1 cellular context compared by ENCODE assay signal in genomic region chr19:42132851-42133528, GRCh38.
TF ChIP-seq lines count a peak whose summit lies in the region.

No MANE protein-coding gene starts in this region.

TF ChIP-seq in HepG2, 621 proteins besides CTCF, POLR2A, EP300 and RAD21 (continued from another document and continues in another):
- TF ChIP-seq ZNF513 (CRISPR knock-in tag; conservative IDR thresholded peaks at IDR 0.05), result no peak
- no peak for TF ChIP-seq GATAD1 (CRISPR knock-in tag; IDR thresholded peaks at IDR 0.05)
- TF ChIP-seq KDM3A (CRISPR knock-in tag; IDR thresholded peaks at IDR 0.05; ENCODE audit: low read depth), result peak; percentile 77; the same call in 1 of the 2 replicates
- TF ChIP-seq, protein P1, sequence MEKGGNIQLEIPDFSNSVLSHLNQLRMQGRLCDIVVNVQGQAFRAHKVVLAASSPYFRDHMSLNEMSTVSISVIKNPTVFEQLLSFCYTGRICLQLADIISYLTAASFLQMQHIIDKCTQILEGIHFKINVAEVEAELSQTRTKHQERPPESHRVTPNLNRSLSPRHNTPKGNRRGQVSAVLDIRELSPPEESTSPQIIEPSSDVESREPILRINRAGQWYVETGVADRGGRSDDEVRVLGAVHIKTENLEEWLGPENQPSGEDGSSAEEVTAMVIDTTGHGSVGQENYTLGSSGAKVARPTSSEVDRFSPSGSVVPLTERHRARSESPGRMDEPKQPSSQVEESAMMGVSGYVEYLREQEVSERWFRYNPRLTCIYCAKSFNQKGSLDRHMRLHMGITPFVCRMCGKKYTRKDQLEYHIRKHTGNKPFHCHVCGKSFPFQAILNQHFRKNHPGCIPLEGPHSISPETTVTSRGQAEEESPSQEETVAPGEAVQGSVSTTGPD (CRISPR knock-in tag; IDR thresholded peaks at IDR 0.05), result no peak
- TF ChIP-seq ZBTB7A (CRISPR knock-in tag; IDR thresholded peaks at IDR 0.05), result no peak
- no peak for TF ChIP-seq ZNF678 (CRISPR knock-in tag; IDR thresholded peaks at IDR 0.05)
- TF ChIP-seq HMGXB3 (CRISPR knock-in tag; IDR thresholded peaks at IDR 0.05; ENCODE audit: borderline replicate concordance), result no peak
- TF ChIP-seq ESRRA (CRISPR knock-in tag; IDR thresholded peaks at IDR 0.05; ENCODE audit: low read depth), result no peak
- TF ChIP-seq MXD4 (CRISPR knock-in tag; IDR thresholded peaks at IDR 0.05), result 0 out of 2 replicates have a peak, but pooled peaks have one; percentile 61
- no peak for TF ChIP-seq SMAD3 (CRISPR knock-in tag; IDR thresholded peaks at IDR 0.05)
- TF ChIP-seq REST (IDR thresholded peaks at IDR 0.05; ENCODE audit: borderline replicate concordance in 1 of 2, low read depth in 1 of 2, low read length in 2 of 2), result no peak
- TF ChIP-seq, protein P2, sequence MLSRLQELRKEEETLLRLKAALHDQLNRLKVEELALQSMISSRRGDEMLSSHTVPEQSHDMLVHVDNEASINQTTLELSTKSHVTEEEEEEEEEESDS (CRISPR knock-in tag; IDR thresholded peaks at IDR 0.05; ENCODE audit: borderline replicate concordance), result no peak
- no peak for TF ChIP-seq ZNF318 (CRISPR knock-in tag; IDR thresholded peaks at IDR 0.05)
- TF ChIP-seq KDM5B (CRISPR knock-in tag; IDR thresholded peaks at IDR 0.05; ENCODE audit: borderline replicate concordance), result no peak
- TF ChIP-seq ZNF572 (CRISPR knock-in tag; IDR thresholded peaks at IDR 0.05), result no peak
- TF ChIP-seq U2AF2 (IDR thresholded peaks at IDR 0.05; ENCODE audit: low read depth, low read length), result no peak
- no peak for TF ChIP-seq ZNF766 (CRISPR knock-in tag; IDR thresholded peaks at IDR 0.05; ENCODE audit: borderline replicate concordance)
- no peak for TF ChIP-seq RFX5 (IDR thresholded peaks at IDR 0.05; ENCODE audit: low read depth, low read length)
- no peak for TF ChIP-seq KAT8 (CRISPR knock-in tag; IDR thresholded peaks at IDR 0.05)
- no peak for TF ChIP-seq ZNF549 (CRISPR knock-in tag; IDR thresholded peaks at IDR 0.05)
- TF ChIP-seq MXI1 (IDR thresholded peaks at IDR 0.05; ENCODE audit: borderline replicate concordance, low read depth, low read length), result peak; percentile 24; the same call in 1 of the 3 replicates
- peak; percentile 73; the same call in 1 of the 2 replicates for TF ChIP-seq MTF2 (CRISPR knock-in tag; IDR thresholded peaks at IDR 0.05; ENCODE audit: borderline replicate concordance)
- TF ChIP-seq SAP130 (CRISPR knock-in tag; IDR thresholded peaks at IDR 0.05; ENCODE audit: low read depth), result no peak
- 0 out of 2 replicates have a peak, but pooled peaks have one; percentile 68 for TF ChIP-seq RELA (CRISPR knock-in tag; IDR thresholded peaks at IDR 0.05)
- no peak for TF ChIP-seq ZNF629 (CRISPR knock-in tag; conservative IDR thresholded peaks at IDR 0.05)
- TF ChIP-seq, protein P3, sequence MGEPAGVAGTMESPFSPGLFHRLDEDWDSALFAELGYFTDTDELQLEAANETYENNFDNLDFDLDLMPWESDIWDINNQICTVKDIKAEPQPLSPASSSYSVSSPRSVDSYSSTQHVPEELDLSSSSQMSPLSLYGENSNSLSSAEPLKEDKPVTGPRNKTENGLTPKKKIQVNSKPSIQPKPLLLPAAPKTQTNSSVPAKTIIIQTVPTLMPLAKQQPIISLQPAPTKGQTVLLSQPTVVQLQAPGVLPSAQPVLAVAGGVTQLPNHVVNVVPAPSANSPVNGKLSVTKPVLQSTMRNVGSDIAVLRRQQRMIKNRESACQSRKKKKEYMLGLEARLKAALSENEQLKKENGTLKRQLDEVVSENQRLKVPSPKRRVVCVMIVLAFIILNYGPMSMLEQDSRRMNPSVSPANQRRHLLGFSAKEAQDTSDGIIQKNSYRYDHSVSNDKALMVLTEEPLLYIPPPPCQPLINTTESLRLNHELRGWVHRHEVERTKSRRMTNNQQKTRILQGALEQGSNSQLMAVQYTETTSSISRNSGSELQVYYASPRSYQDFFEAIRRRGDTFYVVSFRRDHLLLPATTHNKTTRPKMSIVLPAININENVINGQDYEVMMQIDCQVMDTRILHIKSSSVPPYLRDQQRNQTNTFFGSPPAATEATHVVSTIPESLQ (CRISPR knock-in tag; conservative IDR thresholded peaks at IDR 0.05), result no peak
- TF ChIP-seq SALL1 (CRISPR knock-in tag; IDR thresholded peaks at IDR 0.05), result 0 out of 2 replicates have a peak, but pooled peaks have one; percentile 31
- TF ChIP-seq REPIN1 (CRISPR knock-in tag; IDR thresholded peaks at IDR 0.05; ENCODE audit: borderline replicate concordance, low read depth), result no peak
- TF ChIP-seq ZNF574 (CRISPR knock-in tag; IDR thresholded peaks at IDR 0.05), result peak; percentile 35; the same call in 1 of the 2 replicates
- TF ChIP-seq ZNF17 (CRISPR knock-in tag; IDR thresholded peaks at IDR 0.05), result no peak
- TF ChIP-seq TBX3 (IDR thresholded peaks at IDR 0.05; ENCODE audit: borderline replicate concordance), result no peak
- no peak for TF ChIP-seq NRL (CRISPR knock-in tag; IDR thresholded peaks at IDR 0.05; ENCODE audit: borderline replicate concordance)
